ENCODE assay signal across 1 cellular context in genomic region chr12:75712223-75712622, GRCh38.
TF ChIP-seq lines count a peak whose summit lies in the region.

No MANE protein-coding gene starts in this region.

TF ChIP-seq in HCT116, 20 proteins besides CTCF, POLR2A, EP300 and RAD21 (continued from another document):
- no peak for TF ChIP-seq ZBTB33 (IDR thresholded peaks at IDR 0.05; ENCODE audit: extremely low read depth, insufficient replicate concordance, low read length)
- peak; percentile 79 for TF ChIP-seq CBX3 (IDR thresholded peaks at IDR 0.05; ENCODE audit: low read depth)
- TF ChIP-seq CEBPB (IDR thresholded peaks at IDR 0.05; ENCODE audit: low read depth), result peak; percentile 82
- TF ChIP-seq EZH2phosphoT487 (IDR thresholded peaks at IDR 0.05; ENCODE audit: borderline replicate concordance), result no peak
- no peak; the same call in 1 of the 2 replicates for TF ChIP-seq ATF3 (IDR thresholded peaks at IDR 0.05)
